Comparison of ENCODE assay signal across 19 cellular contexts in the genomic region with DNA sequence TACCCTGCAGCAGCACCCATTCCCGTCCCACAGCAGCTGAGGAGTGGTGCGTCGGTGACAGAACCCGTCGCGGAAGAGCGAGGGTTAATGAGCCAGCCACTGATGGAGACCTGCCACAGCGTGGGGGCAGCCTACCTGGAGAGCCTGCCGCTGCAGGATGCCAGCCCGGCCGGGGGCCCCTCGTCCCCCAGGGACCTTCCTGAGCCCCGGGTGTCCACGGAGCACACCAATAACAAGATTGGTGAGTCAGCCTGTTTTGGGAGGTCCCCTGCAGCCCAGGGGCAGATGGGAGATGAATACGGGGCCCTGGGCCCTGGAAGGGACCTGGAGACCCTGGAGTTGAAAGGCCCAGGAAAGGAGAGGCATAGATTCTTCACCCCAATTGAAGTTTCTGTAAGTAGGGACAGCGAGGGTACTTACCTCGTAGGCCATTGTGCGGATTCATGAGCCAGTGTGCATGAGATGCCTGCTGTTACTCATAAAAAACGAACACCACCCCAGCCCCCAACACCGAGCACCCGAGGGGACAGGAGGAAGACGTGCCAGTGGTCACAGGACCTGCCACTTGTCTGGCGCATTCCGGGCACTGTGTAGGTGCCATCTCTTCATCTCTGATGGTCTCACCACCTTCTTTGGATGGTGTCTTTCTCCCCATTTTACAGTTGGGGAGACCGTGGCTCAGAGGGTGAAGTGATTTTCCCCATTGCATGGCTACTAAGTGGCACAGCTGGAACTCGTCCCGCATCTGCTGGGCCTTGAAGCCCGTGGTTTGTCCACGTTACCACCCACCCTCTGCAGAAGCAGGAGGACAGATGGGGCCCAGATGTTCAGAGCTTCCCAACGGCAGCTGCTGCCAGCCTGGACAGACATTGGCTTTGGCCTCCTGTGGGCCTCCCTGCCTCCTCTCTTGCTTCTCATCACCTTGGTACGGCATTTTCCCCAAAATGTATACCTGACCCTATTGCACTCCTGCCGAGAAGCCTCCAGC. TPM values are rescaled to one million over a fixed set of nuclear protein-coding genes. Genes with fewer than 3 reads are reported as not detected.
DNase-seq lines count a peak whose midpoint lies in the region; ATAC-seq, FAIRE-seq and TF ChIP-seq lines count a peak whose summit lies in the region.
"Had no signal": no experiment of that assay in that cellular context is flagged by ENCODE, and none has a peak within 500 bp of the region (broad histone marks: within the 10 kb centered on the region; RNA-seq: fewer than 3 reads in every experiment).

No MANE protein-coding gene starts in this region.

- H3K27ac Mint-ChIP-seq in activated CD8-positive, alpha-beta T cell treated with anti-CD3 and anti-CD28 coated beads, Interleukin-2, amount 10 ng/mL, durations not matched to agents 7 days and 5 days = peak overlapping the region; percentile 46
- H3K27ac Mint-ChIP-seq: mesothelial cell of epicardium had no signal

- H3F3A ChIP-seq in SK-N-SH (replicated peaks; ENCODE audit: insufficient read depth) = no peaks in the 10 kb centered on the region

- no peaks in the 10 kb centered on the region; a peak in 1 of 4 replicates for H3K4me1 ChIP-seq in SK-N-SH (ENCODE audit: control insufficient read depth in 1 of 2, insufficient read depth in 2 of 2, low read depth in 1 of 2, low read length in 1 of 2)
- peaks cover 40 to 42% of the 10 kb centered on the region in 2 experiments for H3K4me1 ChIP-seq in neutrophil (ENCODE audit: control insufficient read depth in 1 of 2, insufficient read depth in 1 of 2, low read depth in 1 of 2, low read length in 1 of 2)
- H3K4me1 ChIP-seq in suprapubic skin = peaks cover 21% of the 10 kb centered on the region
- H3K4me1 ChIP-seq in sigmoid colon = peaks cover 0 to 16% (median 10%) of the 10 kb centered on the region in 4 donors
- H3K4me1 ChIP-seq: prostate gland, uterus had no signal

- no peaks in the 10 kb centered on the region for H3K9me3 ChIP-seq in SK-N-SH
- no peaks in the 10 kb centered on the region for H3K9me3 ChIP-seq in neutrophil
- no peaks in the 10 kb centered on the region for H3K9me3 ChIP-seq in suprapubic skin
- no peaks in the 10 kb centered on the region for H3K9me3 ChIP-seq in sigmoid colon
- H3K9me3 ChIP-seq: prostate gland, uterus had no signal

- H3K36me3 Mint-ChIP-seq in activated CD8-positive, alpha-beta T cell treated with anti-CD3 and anti-CD28 coated beads, Interleukin-2, amount 10 ng/mL, durations not matched to agents 7 days and 5 days (ENCODE audit: low read depth) = no peaks in the 10 kb centered on the region
- H3K36me3 Mint-ChIP-seq: mesothelial cell of epicardium had no signal

- peak; percentile 49 for DNase-seq in SK-N-SH
- no peak for DNase-seq in GM12892 (ENCODE audit: insufficient read length)
- DNase-seq in activated CD8-positive, alpha-beta T cell treated with anti-CD3 and anti-CD28 coated beads, Interleukin-2, amount 10 ng/mL, durations not matched to agents 7 days and 5 days = no peak
- no peak for DNase-seq in suprapubic skin (ENCODE audit: low spot score in 2 of 2)
- no peak for DNase-seq in sigmoid colon
- no peak for DNase-seq in DMS79 treated with DMSO at 0.1 percent for 48 hours (lab: John Stamatoyannopoulos, UW)
- DNase-seq: anterior cingulate cortex; NCI-H510A treated with DMSO at 0.1 percent for 48 hours; stimulated activated CD4-positive, alpha-beta T cell treated with anti-CD3 and anti-CD28 coated beads, Interleukin-4, amount 100 ng/mL, for 1 hour; uterus had no signal

- no peaks in the 10 kb centered on the region for H3K9me2 ChIP-seq in SK-N-SH

- no peak for FAIRE-seq in GM12892 (lab: Jason Lieb, UNC)
- FAIRE-seq: A204.1 had no signal

- TF ChIP-seq EP300 in SK-N-SH (IDR thresholded peaks at IDR 0.05; ENCODE audit: borderline replicate concordance in 1 of 2, low read depth in 1 of 2, low read length in 1 of 2) (no peak), suprapubic skin (IDR thresholded peaks at IDR 0.05) (no peak), sigmoid colon (IDR thresholded peaks at IDR 0.05) (no peak)

- H3K27ac ChIP-seq in SK-N-SH (ENCODE audit: low read depth in 2 of 2, low read length in 1 of 2) (no peak overlapping the region), neutrophil (peak overlapping the region; percentile 20), suprapubic skin (no peak overlapping the region), sigmoid colon (no peak overlapping the region)
- H3K27ac ChIP-seq: prostate gland, uterus had no signal

- CTCF ChIA-PET in SK-N-SH (lab: Yijun Ruan, JAX) = interaction anchor here (1.6 to 9.6 kb wide), 5 partner anchors 11 to 70 kb away, joined by 4 to 98 read pairs (median 7); no protein-coding TSS in a partner anchor
- CTCF ChIA-PET in activated CD8-positive, alpha-beta T cell treated with anti-CD3 and anti-CD28 coated beads, Interleukin-2, amount 10 ng/mL, durations not matched to agents 7 days and 5 days (lab: Charles Lee) = interaction anchor here (0.7 to 2.0 kb wide), 5 partner anchors 11 to 67 kb away, joined by 3 to 23 read pairs (median 5); no protein-coding TSS in a partner anchor

- no peaks in the 10 kb centered on the region for H4K20me1 ChIP-seq in SK-N-SH (ENCODE audit: insufficient read depth)

- ATAC-seq in SK-N-SH treated with all-trans-retinoic acid at 6 μM for 48 hours = no peak
- no peak for ATAC-seq in activated CD8-positive, alpha-beta T cell treated with anti-CD3 and anti-CD28 coated beads, Interleukin-2, amount 10 ng/mL, durations not matched to agents 7 days and 5 days
- ATAC-seq: HCT116 had no signal

- H3K79me2 ChIP-seq in SK-N-SH (ENCODE audit: insufficient read depth) = no peaks in the 10 kb centered on the region

- TF ChIP-seq RAD21 in SK-N-SH (IDR thresholded peaks at IDR 0.05; ENCODE audit: low read length) = no peak

- no peak overlapping the region for H3K9ac ChIP-seq in SK-N-SH

- H3K4me3 ChIP-seq in SK-N-SH (ENCODE audit: low read depth in 2 of 2, low read length in 1 of 2) (no peak overlapping the region), neutrophil (ENCODE audit: low read depth in 1 of 2, low read length in 1 of 2) (no peak overlapping the region), suprapubic skin (no peak overlapping the region), sigmoid colon (no peak overlapping the region)
- H3K4me3 ChIP-seq: prostate gland, smooth muscle cell, uterus had no signal

- H3K4me1 Mint-ChIP-seq in activated CD8-positive, alpha-beta T cell treated with anti-CD3 and anti-CD28 coated beads, Interleukin-2, amount 10 ng/mL, durations not matched to agents 7 days and 5 days (ENCODE audit: low read depth) = peaks cover 23% of the 10 kb centered on the region

- H3K4me3 Mint-ChIP-seq in activated CD8-positive, alpha-beta T cell treated with anti-CD3 and anti-CD28 coated beads, Interleukin-2, amount 10 ng/mL, durations not matched to agents 7 days and 5 days = no peak overlapping the region
- H3K4me3 Mint-ChIP-seq: central memory CD8-positive, alpha-beta T cell; mesothelial cell of epicardium had no signal

- H3K9me3 Mint-ChIP-seq in activated CD8-positive, alpha-beta T cell treated with anti-CD3 and anti-CD28 coated beads, Interleukin-2, amount 10 ng/mL, durations not matched to agents 7 days and 5 days (ENCODE audit: insufficient read depth) = no peaks in the 10 kb centered on the region
- H3K9me3 Mint-ChIP-seq: central memory CD8-positive, alpha-beta T cell; mesothelial cell of epicardium had no signal

- intact Hi-C loops in sigmoid colon (cut with DNase I) = loop anchor here (10.0 kb wide), 1 partner anchor 516 kb away; no protein-coding TSS in a partner anchor

- TF ChIP-seq POLR2A in GM12892 (IDR thresholded peaks at IDR 0.05; ENCODE audit: low read depth, low read length) = peak; percentile 22; the same call in 1 of the 2 replicates
- TF ChIP-seq POLR2A in suprapubic skin (IDR thresholded peaks at IDR 0.05) = no peak
- no peak for TF ChIP-seq POLR2A in sigmoid colon (IDR thresholded peaks at IDR 0.05)

- no peaks in the 10 kb centered on the region for H3K27me3 Mint-ChIP-seq in activated CD8-positive, alpha-beta T cell treated with anti-CD3 and anti-CD28 coated beads, Interleukin-2, amount 10 ng/mL, durations not matched to agents 7 days and 5 days (ENCODE audit: low read depth)
- H3K27me3 Mint-ChIP-seq: central memory CD8-positive, alpha-beta T cell had no signal

- no peaks in the 10 kb centered on the region for H3K27me3 ChIP-seq in SK-N-SH (ENCODE audit: insufficient read depth)
- no peaks in the 10 kb centered on the region for H3K27me3 ChIP-seq in neutrophil
- H3K27me3 ChIP-seq in suprapubic skin = no peaks in the 10 kb centered on the region
- H3K27me3 ChIP-seq in sigmoid colon = no peaks in the 10 kb centered on the region
- H3K27me3 ChIP-seq: uterus had no signal

- H3K36me3 ChIP-seq in SK-N-SH (replicated peaks in 1 of 2; ENCODE audit: control insufficient read depth in 1 of 2, insufficient read depth in 2 of 2, low read length in 1 of 2) (no peaks in the 10 kb centered on the region), neutrophil (no peaks in the 10 kb centered on the region), suprapubic skin (no peaks in the 10 kb centered on the region), sigmoid colon (no peaks in the 10 kb centered on the region)
- H3K36me3 ChIP-seq: prostate gland, uterus had no signal

- WGBS in SK-N-SH (ENCODE audit: low lambda C conversion rate) = 69% methylated on average over 27 of the region's 32 CpGs
- WGBS in suprapubic skin = 83% methylated on average over 21 of the region's 32 CpGs
- WGBS in sigmoid colon, 2 donors = 84 to 88% methylated on average over 32 of the region's 32 CpGs

- H2AFZ ChIP-seq in SK-N-SH (ENCODE audit: low read depth) = no peak overlapping the region

- TF ChIP-seq CTCF in SK-N-SH (IDR thresholded peaks at IDR 0.05) (no peak), neutrophil (IDR thresholded peaks at IDR 0.05) (no peak), suprapubic skin (IDR thresholded peaks at IDR 0.05) (no peak), sigmoid colon (IDR thresholded peaks at IDR 0.05) (no peak)

- POLR2A ChIA-PET in SK-N-SH (lab: Yijun Ruan, JAX) = no interaction called here
- POLR2A ChIA-PET in activated CD8-positive, alpha-beta T cell treated with anti-CD3 and anti-CD28 coated beads, Interleukin-2, amount 10 ng/mL, durations not matched to agents 7 days and 5 days (lab: Charles Lee) = interaction anchor here (1.7 kb wide), 1 partner anchor 12 kb away, joined by 7 read pairs; no protein-coding TSS in a partner anchor

- H3K4me2 ChIP-seq in SK-N-SH = no peak overlapping the region
- H3K4me2 ChIP-seq: smooth muscle cell had no signal

TF ChIP-seq in SK-N-SH, 30 proteins besides CTCF, POLR2A, EP300 and RAD21:
- no peak for TF ChIP-seq CHD2 (IDR thresholded peaks at IDR 0.05; ENCODE audit: low read length, partially characterized antibody)

TF ChIP-seq in SK-N-SH treated with all-trans-retinoic acid at 6 μM for 48 hours, 23 proteins besides CTCF, POLR2A, EP300 and RAD21 (continues in another document):
- no peak for TF ChIP-seq ZNF70 (CRISPR knock-in tag; IDR thresholded peaks at IDR 0.05)

RNA-seq across cellular contexts. Expression of gene TNFRSF1B, which starts 28.3 kb away (rescaled TPM):
- polyA plus RNA-seq in SK-N-SH (2012; rRNA removed) (0.18 and 0.36 TPM in 2 replicates), sigmoid colon (10 to 100 TPM in 2 of 3 donors, 1 to 10 TPM in 1; 4.2 to 37.2 (median 16.2) TPM)
- 0.14 and 0.21 TPM in 2 replicates for polyA plus RNA-seq in SK-N-SH (2012; cell fraction: cytosol; rRNA removed)
- polyA plus RNA-seq in SK-N-SH (2012; cell fraction: nucleus; rRNA removed) = 0.12 and 0.14 TPM in 2 replicates
- 24.1 TPM for polyA plus RNA-seq in GM12892 (2012; ENCODE audit: missing spikeins)
- total RNA-seq in activated CD8-positive, alpha-beta T cell treated with anti-CD3 and anti-CD28 coated beads, Interleukin-2, amount 10 ng/mL, durations not matched to agents 7 days and 5 days = 100 to 1,000 TPM; 274 to 284 TPM
- total RNA-seq in suprapubic skin (10 to 100 TPM in 2 of 4 donors, 1 to 10 TPM in 2; 6.3 to 35.2 (median 11.9) TPM), sigmoid colon (10 to 100 TPM; 15.5 to 19.7 (median 18.9) TPM)
- polyA plus RNA-seq: neural cell had no signal

Comparison
In these comparisons a context has a peak if more than half of its experiments do, and no peak if none do; other contexts are left out.
1. RNA of gene TNFRSF1B, which starts 28.3 kb away (total RNA-seq): 274 to 284 TPM in activated CD8-positive, alpha-beta T cell treated with anti-CD3 and anti-CD28 coated beads, Interleukin-2, amount 10 ng/mL, durations not matched to agents 7 days and 5 days; 15.5 to 19.7 TPM in sigmoid colon and 6.3 to 35.2 TPM in suprapubic skin; every median in the first group is over 4 times any median in the second.